ENCODE assay signal across 10 cellular contexts in the genomic region with DNA sequence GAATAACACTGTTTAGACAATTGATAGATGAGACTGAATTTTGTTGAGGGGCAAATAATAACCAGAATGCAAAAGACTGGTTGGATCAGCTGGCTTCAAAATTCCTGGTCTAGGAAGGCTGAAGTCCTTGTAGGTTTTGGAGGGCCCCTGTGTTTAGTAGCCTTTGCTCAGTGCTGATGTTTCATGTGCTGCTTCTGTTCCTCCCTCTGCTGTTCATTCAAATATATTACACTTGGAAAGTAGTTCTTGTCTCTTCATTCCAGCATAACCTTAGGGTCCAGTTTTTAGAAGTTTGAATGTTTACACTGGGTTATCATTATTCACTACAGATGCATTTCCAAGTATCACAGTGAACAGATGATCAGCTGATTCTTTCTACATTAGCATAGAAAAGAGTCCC.
A peak's percentile ranks its signal among the peaks of the same experiment; 100 is the strongest.
DNase-seq lines count a peak whose midpoint lies in the region; ATAC-seq and TF ChIP-seq lines count a peak whose summit lies in the region.
"Had no signal": no experiment of that assay in that cellular context is flagged by ENCODE, and none has a peak within 500 bp of the region (broad histone marks: within the 10 kb centered on the region; RNA-seq: fewer than 3 reads in every experiment).

No MANE protein-coding gene starts in this region.

- TF ChIP-seq CTCF in fibroblast of lung (conservative IDR thresholded peaks at IDR 0.05 in 1 of 2, IDR thresholded peaks at IDR 0.05 in 1 of 2; ENCODE audit: low read depth in 1 of 2, low read length in 2 of 2): peak; percentile 42
- peak; percentile 14 for TF ChIP-seq CTCF in upper lobe of right lung (IDR thresholded peaks at IDR 0.05)
- TF ChIP-seq CTCF in activated CD8-positive, alpha-beta T cell treated with anti-CD3 and anti-CD28 coated beads for 36 hours (IDR thresholded peaks at IDR 0.05): no peak

- intact Hi-C loops in upper lobe of right lung (cut with DNase I): no loop called here
- intact Hi-C loops in activated CD8-positive, alpha-beta T cell treated with anti-CD3 and anti-CD28 coated beads for 36 hours (cut with micrococcal nuclease): no loop called here

- no peak overlapping the region for H3K9ac ChIP-seq in fibroblast of lung (ENCODE audit: insufficient read depth, low read length)

- no peaks in the 10 kb centered on the region for H3K79me2 ChIP-seq in fibroblast of lung (ENCODE audit: control insufficient read depth, insufficient read depth, low read length)

- no peaks in the 10 kb centered on the region for H3K36me3 Mint-ChIP-seq in activated CD8-positive, alpha-beta T cell treated with anti-CD3 and anti-CD28 coated beads for 36 hours (ENCODE audit: low read depth)
- H3K36me3 Mint-ChIP-seq: CD14-positive monocyte had no signal

- H3K27ac ChIP-seq in fibroblast of lung (ENCODE audit: insufficient read depth, low read length): no peak overlapping the region
- H3K27ac ChIP-seq in upper lobe of right lung: no peak overlapping the region

- H4K20me1 ChIP-seq in fibroblast of lung (ENCODE audit: control insufficient read depth, extremely low read depth, insufficient read depth, low read length): no peaks in the 10 kb centered on the region

- H3K4me3 ChIP-seq in fibroblast of lung (replicated peaks in 1 of 4; ENCODE audit: control extremely low read depth in 1 of 4, insufficient read depth in 1 of 4, low read depth in 3 of 4, low read length in 4 of 4) (no peak overlapping the region), upper lobe of right lung (no peak overlapping the region)

- ATAC-seq in upper lobe of right lung: peak; percentile 30
- no peak for ATAC-seq in activated CD8-positive, alpha-beta T cell treated with anti-CD3 and anti-CD28 coated beads for 36 hours
- no peak for ATAC-seq in GM18867 (IDR thresholded peaks at IDR 0.05; ENCODE audit: unreplicated experiment)
- ATAC-seq: natural killer cell treated with Interleukin-12 subunit alpha and Interleukin-12 subunit beta and Interleukin-15 and Interleukin-18, amount 100 ng/mL, for 72 hours had no signal

- no peaks in the 10 kb centered on the region for H3K27me3 ChIP-seq in fibroblast of lung (ENCODE audit: control insufficient read depth, insufficient read depth, low read length)
- no peaks in the 10 kb centered on the region for H3K27me3 ChIP-seq in upper lobe of right lung

- H3K27ac Mint-ChIP-seq in activated CD8-positive, alpha-beta T cell treated with anti-CD3 and anti-CD28 coated beads for 36 hours: no peak overlapping the region
- H3K27ac Mint-ChIP-seq: CD14-positive monocyte; natural killer cell treated with Interleukin-12 subunit alpha and Interleukin-12 subunit beta and Interleukin-15 and Interleukin-18, amount 100 ng/mL, for 72 hours had no signal

- no peaks in the 10 kb centered on the region for H3K27me3 Mint-ChIP-seq in activated CD8-positive, alpha-beta T cell treated with anti-CD3 and anti-CD28 coated beads for 36 hours
- H3K27me3 Mint-ChIP-seq: natural killer cell treated with Interleukin-12 subunit alpha and Interleukin-12 subunit beta and Interleukin-15 and Interleukin-18, amount 100 ng/mL, for 72 hours had no signal

- CTCF ChIA-PET in activated CD8-positive, alpha-beta T cell treated with anti-CD3 and anti-CD28 coated beads for 36 hours (lab: Charles Lee): no interaction called here

- no peak overlapping the region for H3K4me3 Mint-ChIP-seq in activated CD8-positive, alpha-beta T cell treated with anti-CD3 and anti-CD28 coated beads for 36 hours
- H3K4me3 Mint-ChIP-seq: CD14-positive monocyte; natural killer cell treated with Interleukin-12 subunit alpha and Interleukin-12 subunit beta and Interleukin-15 and Interleukin-18, amount 100 ng/mL, for 72 hours had no signal

- H3K9me3 Mint-ChIP-seq in activated CD8-positive, alpha-beta T cell treated with anti-CD3 and anti-CD28 coated beads for 36 hours: peaks cover 1% of the 10 kb centered on the region

- H3K4me1 Mint-ChIP-seq in activated CD8-positive, alpha-beta T cell treated with anti-CD3 and anti-CD28 coated beads for 36 hours (ENCODE audit: low read depth): no peaks in the 10 kb centered on the region
- H3K4me1 Mint-ChIP-seq: CD14-positive monocyte had no signal

- H3K36me3 ChIP-seq in fibroblast of lung (ENCODE audit: control insufficient read depth, insufficient read depth, low read length) (no peaks in the 10 kb centered on the region), upper lobe of right lung (no peaks in the 10 kb centered on the region)

- H3K4me1 ChIP-seq in fibroblast of lung (ENCODE audit: control insufficient read depth, extremely low read depth, insufficient read depth, low read length) (no peaks in the 10 kb centered on the region), upper lobe of right lung (no peaks in the 10 kb centered on the region)

- no peak overlapping the region for H2AFZ ChIP-seq in fibroblast of lung (ENCODE audit: low read length)

- H3K4me2 ChIP-seq in fibroblast of lung (ENCODE audit: extremely low read depth, insufficient read depth, low read length): no peak overlapping the region

- no peaks in the 10 kb centered on the region for H3K9me3 ChIP-seq in fibroblast of lung (ENCODE audit: control insufficient read depth, insufficient read depth, low read depth, low read length)
- H3K9me3 ChIP-seq in upper lobe of right lung: peaks cover 5% of the 10 kb centered on the region

- peak; percentile 2 for DNase-seq in SIG-M5 treated with dmso at 0.1 percent for 504 hours (lab: John Stamatoyannopoulos, UW; ENCODE audit: unreplicated experiment)
- no peak for DNase-seq in SIG-M5 (lab: John Stamatoyannopoulos, UW)
- DNase-seq in NCI-H69 (lab: John Stamatoyannopoulos, UW): peak; percentile 51
- DNase-seq in fibroblast of lung (ENCODE audit: low read depth in 2 of 2): peak; percentile 21 to 28
- no peak for DNase-seq in upper lobe of right lung
- no peak for DNase-seq in activated CD8-positive, alpha-beta T cell treated with anti-CD3 and anti-CD28 coated beads for 36 hours
- no peak for DNase-seq in globus pallidus (ENCODE audit: low spot score)

- POLR2A ChIA-PET in activated CD8-positive, alpha-beta T cell treated with anti-CD3 and anti-CD28 coated beads for 36 hours (lab: Charles Lee): no interaction called here

Comparison
In these comparisons a context has a peak if more than half of its experiments do, and no peak if none do; other contexts are left out.
1. DNase-seq: peak in SIG-M5 treated with dmso at 0.1 percent for 504 hours (single experiment), NCI-H69 (single experiment) and fibroblast of lung (2 of 2); none in SIG-M5 (single experiment), upper lobe of right lung (single experiment), activated CD8-positive, alpha-beta T cell treated with anti-CD3 and anti-CD28 coated beads for 36 hours (single experiment) and globus pallidus (single experiment).